Comparison of ENCODE assay signal across 9 cellular contexts in genomic region chr6:136067731-136068341, GRCh38.
DNase-seq lines count a peak whose midpoint lies in the region; ATAC-seq, FAIRE-seq and TF ChIP-seq lines count a peak whose summit lies in the region.
"Had no signal": no experiment of that assay in that cellular context is flagged by ENCODE, and none has a peak within 500 bp of the region (broad histone marks: within the 10 kb centered on the region; RNA-seq: fewer than 3 reads in every experiment).

No MANE protein-coding gene starts in this region.

- H3K27me3 ChIP-seq in endothelial cell of umbilical vein (ENCODE audit: control insufficient read depth in 2 of 2, insufficient read depth in 2 of 2, low read length in 2 of 2) = no peaks in the 10 kb centered on the region

- no peak for TF ChIP-seq POLR2A in A549 (IDR thresholded peaks at IDR 0.05; ENCODE audit: low read length)
- TF ChIP-seq POLR2A in endothelial cell of umbilical vein (IDR thresholded peaks at IDR 0.05; ENCODE audit: low read depth, low read length) = peak; percentile 24

- TSS peak; percentile 84 for BruUV-seq in endothelial cell of umbilical vein (replicated peaks; lab: Mats Ljungman, UMichigan)

- H3K4me3 ChIP-seq in A549 (no peak overlapping the region), endothelial cell of umbilical vein (replicated peaks in 1 of 3; ENCODE audit: insufficient read depth in 1 of 3, low read depth in 1 of 3, low read length in 3 of 3) (peak overlapping the region in 1 of 3 experiments; percentile 21)

- FAIRE-seq in A549 (lab: Jason Lieb, UNC) (no peak), endothelial cell of umbilical vein (lab: Jason Lieb, UNC) (peak; percentile 94)

- 75% methylated on average over 10 of the region's 10 CpGs for WGBS in A549 (ENCODE audit: missing lambda C conversion rate)

- CTCF ChIA-PET in A549 (lab: Yijun Ruan, JAX) (no interaction called here), endothelial cell of umbilical vein (lab: Charles Lee) (interaction anchor here (0.8 to 1.9 kb wide), 10 partner anchors 10 to 532 kb away, joined by 3 to 11 read pairs (median 4); no protein-coding TSS in a partner anchor)

- DNase-seq in A549 (ENCODE audit: low read depth in 1 of 2, low spot score in 1 of 2) (no peak), endothelial cell of umbilical vein (ENCODE audit: low read depth, low spot score) (peak; percentile 95), kidney glomerular epithelial cell (lab: John Stamatoyannopoulos, UW) (peak; percentile 97), T-helper 2 cell (no peak), NCI-H1436 treated with DMSO at 0.1 percent for 48 hours (lab: John Stamatoyannopoulos, UW) (no peak)
- DNase-seq in stimulated activated CD4-positive, alpha-beta T cell treated with anti-CD3 and anti-CD28 coated beads, Interleukin-15, amount 100 ng/mL, for 24 hours = no peak
- DNase-seq: NCI-H1048 had no signal

- ATAC-seq in A549 = no peak
- no peak for ATAC-seq in HG03175 (IDR thresholded peaks at IDR 0.05; ENCODE audit: unreplicated experiment)

- H3K27ac ChIP-seq in A549 (peak overlapping the region in 1 of 2 experiments; percentile 78; a peak in 3 of 6 replicates), endothelial cell of umbilical vein (ENCODE audit: insufficient read depth, low read depth, low read length) (peak overlapping the region; percentile 100)

- no peak for TF ChIP-seq EP300 in A549 (IDR thresholded peaks at IDR 0.05)
- TF ChIP-seq EP300 in Ishikawa (IDR thresholded peaks at IDR 0.05; ENCODE audit: borderline replicate concordance) = peak; percentile 99

- H2AFZ ChIP-seq in endothelial cell of umbilical vein (ENCODE audit: low read depth, low read length) = no peak overlapping the region

- peaks cover 2 to 4% of the 10 kb centered on the region in 2 experiments for H3K36me3 ChIP-seq in endothelial cell of umbilical vein (ENCODE audit: control insufficient read depth in 2 of 2, extremely low read depth in 1 of 2, insufficient read depth in 2 of 2, low read length in 2 of 2)

- H3K4me2 ChIP-seq in A549 = peak overlapping the region; percentile 18; the same call in 1 of the 3 replicates
- peak overlapping the region; percentile 69 for H3K4me2 ChIP-seq in endothelial cell of umbilical vein (ENCODE audit: insufficient read depth, low read length)

- H3K9ac ChIP-seq in endothelial cell of umbilical vein (replicated peaks; ENCODE audit: extremely low read depth, insufficient read depth, low read length) = peak overlapping the region; percentile 88

- POLR2A ChIA-PET in A549 (lab: Yijun Ruan, JAX) = no interaction called here
- POLR2A ChIA-PET in endothelial cell of umbilical vein (lab: Charles Lee) = interaction anchor here (1.0 to 1.4 kb wide), 2 partner anchors 17 to 30 kb away, joined by 7 to 9 read pairs; no protein-coding TSS in a partner anchor

- H3K4me1 ChIP-seq in A549 (peaks cover 29% of the 10 kb centered on the region), endothelial cell of umbilical vein (ENCODE audit: control insufficient read depth, extremely low read depth, insufficient read depth, low read length) (peaks cover 48% of the 10 kb centered on the region)

- no peaks in the 10 kb centered on the region for H4K20me1 ChIP-seq in endothelial cell of umbilical vein (replicated peaks; ENCODE audit: control insufficient read depth, extremely low read depth, insufficient read depth, low read length)

- no peak for TF ChIP-seq CTCF in A549 (IDR thresholded peaks at IDR 0.05)
- no peak for TF ChIP-seq CTCF in endothelial cell of umbilical vein (IDR thresholded peaks at IDR 0.05; ENCODE audit: extremely low read depth in 1 of 2, insufficient read depth in 1 of 2, low read depth in 1 of 2, low read length in 2 of 2)

- TF ChIP-seq RAD21 in A549 (conservative IDR thresholded peaks at IDR 0.05 in 1 of 2, IDR thresholded peaks at IDR 0.05 in 1 of 2) = no peak
- TF ChIP-seq RAD21 in Ishikawa (IDR thresholded peaks at IDR 0.05; ENCODE audit: low read depth) = peak; percentile 29

- intact Hi-C loops in endothelial cell of umbilical vein (cut with micrococcal nuclease) = loop anchor here (1.0 to 5.0 kb wide), 8 partner anchors 9 to 531 kb away; partner anchors contain the start of gene BCLAF1

- no peaks in the 10 kb centered on the region for H3K9me1 ChIP-seq in endothelial cell of umbilical vein (replicated peaks; ENCODE audit: control insufficient read depth, extremely low read depth, insufficient read depth, low read length)

- dilution Hi-C loops in endothelial cell of umbilical vein (cut with MboI; ENCODE audit: extremely low pct_ligation_motif_present, low sequenced_read_pairs) = no loop called here

- peaks cover 43% of the 10 kb centered on the region for H3K79me2 ChIP-seq in endothelial cell of umbilical vein (ENCODE audit: control insufficient read depth, insufficient read depth, low read length)

- H3K9me3 ChIP-seq in A549 (no peaks in the 10 kb centered on the region), endothelial cell of umbilical vein (replicated peaks; ENCODE audit: control insufficient read depth, insufficient read depth, low read length) (no peaks in the 10 kb centered on the region)

TF ChIP-seq in A549, 52 proteins besides CTCF, POLR2A, EP300 and RAD21 (continues in another document):
- TF ChIP-seq GATA3 (IDR thresholded peaks at IDR 0.05; ENCODE audit: borderline replicate concordance) (no peak), MAFK (IDR thresholded peaks at IDR 0.05; ENCODE audit: partially characterized antibody) (no peak), CHD4 (IDR thresholded peaks at IDR 0.05; ENCODE audit: borderline replicate concordance) (no peak), PBX3 (IDR thresholded peaks at IDR 0.05) (no peak), HDAC2 (IDR thresholded peaks at IDR 0.05) (no peak), POLR2AphosphoS2 (conservative IDR thresholded peaks at IDR 0.05; ENCODE audit: low read length) (no peak), SREBF2 (IDR thresholded peaks at IDR 0.05) (no peak), TP53 (CRISPR knock-in tag; IDR thresholded peaks at IDR 0.05) (no peak), HES2 (IDR thresholded peaks at IDR 0.05) (no peak)

TF ChIP-seq in Ishikawa, 13 proteins besides CTCF, POLR2A, EP300 and RAD21 (continues in another document):
- TF ChIP-seq ZBTB7A (IDR thresholded peaks at IDR 0.05; ENCODE audit: low read depth) (no peak), TCF12 (IDR thresholded peaks at IDR 0.05; ENCODE audit: low read depth) (peak; percentile 98), CEBPB (IDR thresholded peaks at IDR 0.05) (peak; percentile 99), TEAD4 (IDR thresholded peaks at IDR 0.05) (peak; percentile 100), EGR1 (IDR thresholded peaks at IDR 0.05) (no peak)
- TF ChIP-seq, protein P1, sequence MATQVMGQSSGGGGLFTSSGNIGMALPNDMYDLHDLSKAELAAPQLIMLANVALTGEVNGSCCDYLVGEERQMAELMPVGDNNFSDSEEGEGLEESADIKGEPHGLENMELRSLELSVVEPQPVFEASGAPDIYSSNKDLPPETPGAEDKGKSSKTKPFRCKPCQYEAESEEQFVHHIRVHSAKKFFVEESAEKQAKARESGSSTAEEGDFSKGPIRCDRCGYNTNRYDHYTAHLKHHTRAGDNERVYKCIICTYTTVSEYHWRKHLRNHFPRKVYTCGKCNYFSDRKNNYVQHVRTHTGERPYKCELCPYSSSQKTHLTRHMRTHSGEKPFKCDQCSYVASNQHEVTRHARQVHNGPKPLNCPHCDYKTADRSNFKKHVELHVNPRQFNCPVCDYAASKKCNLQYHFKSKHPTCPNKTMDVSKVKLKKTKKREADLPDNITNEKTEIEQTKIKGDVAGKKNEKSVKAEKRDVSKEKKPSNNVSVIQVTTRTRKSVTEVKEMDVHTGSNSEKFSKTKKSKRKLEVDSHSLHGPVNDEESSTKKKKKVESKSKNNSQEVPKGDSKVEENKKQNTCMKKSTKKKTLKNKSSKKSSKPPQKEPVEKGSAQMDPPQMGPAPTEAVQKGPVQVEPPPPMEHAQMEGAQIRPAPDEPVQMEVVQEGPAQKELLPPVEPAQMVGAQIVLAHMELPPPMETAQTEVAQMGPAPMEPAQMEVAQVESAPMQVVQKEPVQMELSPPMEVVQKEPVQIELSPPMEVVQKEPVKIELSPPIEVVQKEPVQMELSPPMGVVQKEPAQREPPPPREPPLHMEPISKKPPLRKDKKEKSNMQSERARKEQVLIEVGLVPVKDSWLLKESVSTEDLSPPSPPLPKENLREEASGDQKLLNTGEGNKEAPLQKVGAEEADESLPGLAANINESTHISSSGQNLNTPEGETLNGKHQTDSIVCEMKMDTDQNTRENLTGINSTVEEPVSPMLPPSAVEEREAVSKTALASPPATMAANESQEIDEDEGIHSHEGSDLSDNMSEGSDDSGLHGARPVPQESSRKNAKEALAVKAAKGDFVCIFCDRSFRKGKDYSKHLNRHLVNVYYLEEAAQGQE (IDR thresholded peaks at IDR 0.05; ENCODE audit: low read depth) = no peak

TF ChIP-seq in endothelial cell of umbilical vein, 7 proteins besides CTCF, POLR2A, EP300 and RAD21:
- TF ChIP-seq MYC (IDR thresholded peaks at IDR 0.05; ENCODE audit: low read depth, low read length) (peak; percentile 19), GATA2 (IDR thresholded peaks at IDR 0.05; ENCODE audit: insufficient read depth, insufficient read length, low read depth, low read length) (peak; percentile 71), FOS (IDR thresholded peaks at IDR 0.05; ENCODE audit: borderline replicate concordance, insufficient read depth, low read length) (peak; percentile 86), POLR2AphosphoS5 (IDR thresholded peaks at IDR 0.05; ENCODE audit: insufficient read depth, low read depth, low read length) (peak; percentile 86), JUN (IDR thresholded peaks at IDR 0.05; ENCODE audit: borderline replicate concordance, insufficient read depth, insufficient read length, low read depth) (peak; percentile 98), EZH2 (IDR thresholded peaks at IDR 0.05; ENCODE audit: borderline replicate concordance, low read depth, low read length, severe bottlenecking) (no peak)
- TF ChIP-seq, protein P2, sequence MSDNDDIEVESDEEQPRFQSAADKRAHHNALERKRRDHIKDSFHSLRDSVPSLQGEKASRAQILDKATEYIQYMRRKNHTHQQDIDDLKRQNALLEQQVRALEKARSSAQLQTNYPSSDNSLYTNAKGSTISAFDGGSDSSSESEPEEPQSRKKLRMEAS (IDR thresholded peaks at IDR 0.05; ENCODE audit: insufficient read depth, insufficient read length) = no peak

Comparison
In these comparisons a context has a peak if more than half of its experiments do, and no peak if none do; other contexts are left out.
1. DNase-seq: peak in endothelial cell of umbilical vein (single experiment) and kidney glomerular epithelial cell (single experiment); none in A549 (0 of 2), T-helper 2 cell (0 of 5), stimulated activated CD4-positive, alpha-beta T cell treated with anti-CD3 and anti-CD28 coated beads, Interleukin-15, amount 100 ng/mL, for 24 hours (single experiment) and NCI-H1436 treated with DMSO at 0.1 percent for 48 hours (single experiment).